23 cellular contexts compared by ENCODE assay signal in genomic region chr2:74393525-74393924, GRCh38.
"Had no signal": no experiment of that assay in that cellular context is flagged by ENCODE, and none has a peak within 500 bp of the region (broad histone marks: within the 10 kb centered on the region; RNA-seq: fewer than 3 reads in every experiment).

No MANE protein-coding gene starts in this region.

- H3K9me3 ChIP-seq: adrenal gland, SJSA1 had no signal

- H3K36me3 Mint-ChIP-seq: activated naive CD4-positive, alpha-beta T cell treated with anti-CD3 and anti-CD28 coated beads, Interleukin-2, amount 10 ng/mL, durations not matched to agents 7 days and 5 days; activated naive CD8-positive, alpha-beta T cell treated with anti-CD3 and anti-CD28 coated beads for 36 hours; T-cell had no signal

- H3K27ac Mint-ChIP-seq: activated CD8-positive, alpha-beta T cell treated with anti-CD3 and anti-CD28 coated beads for 36 hours; activated naive CD4-positive, alpha-beta T cell treated with anti-CD3 and anti-CD28 coated beads, Interleukin-2, amount 10 ng/mL, durations not matched to agents 7 days and 5 days; activated naive CD8-positive, alpha-beta T cell treated with anti-CD3 and anti-CD28 coated beads for 36 hours; activated T-helper 2 cell treated with anti-CD3 and anti-CD28 coated beads, Interferon-gamma antibody, Interleukin-2, Interleukin-4, amounts not matched to agents 10 μg/mL and 5 μg/mL and 100 μg/mL, durations not matched to agents 14 hours and 24 hours and 36 hours; T-cell had no signal

- H3K27ac ChIP-seq: adrenal gland, SJSA1 had no signal

- DNase-seq: activated CD4-positive, alpha-beta T cell treated with anti-CD3 and anti-CD28 coated beads for 4 hours; activated CD8-positive, alpha-beta memory T cell treated with anti-CD3 and anti-CD28 coated beads, Interleukin-2, amount 50 U/mL, for 4 hours; activated CD8-positive, alpha-beta T cell treated with anti-CD3 and anti-CD28 coated beads for 36 hours; activated gamma-delta T cell treated with Interleukin-2 at 50 U/mL for 16 hours; activated naive CD4-positive, alpha-beta T cell treated with anti-CD3 and anti-CD28 coated beads, Interleukin-2, amount 10 ng/mL, durations not matched to agents 7 days and 5 days; activated naive CD8-positive, alpha-beta T cell treated with anti-CD3 and anti-CD28 coated beads for 36 hours; activated T-cell treated with anti-CD3 and anti-CD28 coated beads, Interleukin-2, amount 50 U/mL, for 72 hours; adrenal gland; anterior cingulate cortex; cerebellar nuclear complex; MM.1S; NCI-H1105 treated with DMSO at 0.1 percent for 48 hours; NCI-H1436 treated with DMSO at 0.1 percent for 48 hours; NCI-H187; NCI-H2081; NCI-H510A treated with DMSO at 0.1 percent for 48 hours; NCI-H69; SHP77; T-cell; T-helper 2 cell; T1000 had no signal

- H3K27me3 ChIP-seq: adrenal gland, SJSA1 had no signal

- H3K36me3 ChIP-seq: adrenal gland, SJSA1 had no signal

- H3K4me3 Mint-ChIP-seq: activated CD8-positive, alpha-beta T cell treated with anti-CD3 and anti-CD28 coated beads for 36 hours; activated naive CD4-positive, alpha-beta T cell treated with anti-CD3 and anti-CD28 coated beads, Interleukin-2, amount 10 ng/mL, durations not matched to agents 7 days and 5 days; activated naive CD8-positive, alpha-beta T cell treated with anti-CD3 and anti-CD28 coated beads for 36 hours; T-cell had no signal

- H3K4me3 ChIP-seq: adrenal gland, SJSA1 had no signal

- H3K9me3 Mint-ChIP-seq: activated CD8-positive, alpha-beta T cell treated with anti-CD3 and anti-CD28 coated beads for 36 hours; activated naive CD4-positive, alpha-beta T cell treated with anti-CD3 and anti-CD28 coated beads, Interleukin-2, amount 10 ng/mL, durations not matched to agents 7 days and 5 days; activated naive CD8-positive, alpha-beta T cell treated with anti-CD3 and anti-CD28 coated beads for 36 hours; activated T-cell treated with anti-CD3 and anti-CD28 coated beads, Interleukin-2, amount 50 U/mL, for 72 hours; activated T-helper 2 cell treated with anti-CD3 and anti-CD28 coated beads, Interferon-gamma antibody, Interleukin-2, Interleukin-4, amounts not matched to agents 10 μg/mL and 5 μg/mL and 100 μg/mL, durations not matched to agents 14 hours and 24 hours and 36 hours; T-cell had no signal

- H3K27me3 Mint-ChIP-seq: activated CD8-positive, alpha-beta T cell treated with anti-CD3 and anti-CD28 coated beads for 36 hours had no signal
